ENCODE assay signal across 8 cellular contexts in the genomic region with DNA sequence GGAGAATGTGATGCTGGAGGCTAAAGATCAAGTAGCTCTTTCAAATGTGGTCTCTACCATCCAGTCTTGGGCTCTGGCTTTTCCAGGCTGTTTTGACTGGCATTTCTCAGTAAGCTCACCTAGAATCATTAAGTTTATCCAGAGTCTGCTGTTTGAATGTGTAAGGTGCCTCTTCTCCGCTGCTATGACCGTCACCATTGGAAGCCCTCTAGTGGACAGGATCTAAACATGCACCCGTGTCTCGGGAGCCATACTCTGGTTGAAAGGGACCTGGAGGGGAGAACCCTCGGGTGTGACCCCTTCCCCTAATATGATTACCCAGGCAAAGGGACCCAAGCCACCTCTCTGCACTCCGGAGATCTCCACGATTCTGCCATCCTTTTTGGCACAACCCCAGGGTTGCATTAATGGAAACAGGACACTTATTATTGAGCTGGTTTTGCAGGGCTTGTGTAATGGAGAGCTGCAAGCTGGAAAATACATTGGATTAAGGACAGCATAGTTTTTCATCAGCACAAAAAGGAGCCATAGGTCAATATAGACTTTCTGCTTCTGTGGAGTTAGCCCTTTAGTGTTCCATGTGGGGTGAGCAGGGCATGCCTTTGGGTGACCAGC.
DNase-seq lines count a peak whose midpoint lies in the region; ATAC-seq and TF ChIP-seq lines count a peak whose summit lies in the region.

No MANE protein-coding gene starts in this region.

- H3K4me3 ChIP-seq in transverse colon, result no peak overlapping the region

- H3K27ac ChIP-seq in transverse colon, result no peak overlapping the region

- no peak for TF ChIP-seq EP300 in transverse colon (IDR thresholded peaks at IDR 0.05; ENCODE audit: low read depth)

- H3K4me1 ChIP-seq in transverse colon, result peaks cover 0 to 4% (median 2%) of the 10 kb centered on the region in 4 donors

- no peaks in the 10 kb centered on the region for H3K9me3 ChIP-seq in transverse colon

- H3K36me3 Mint-ChIP-seq in brain, result no peaks in the 10 kb centered on the region

- H3K27me3 Mint-ChIP-seq in brain, result peaks cover 6% of the 10 kb centered on the region

- peak; percentile 63 to 82 for TF ChIP-seq CTCF in brain (conservative IDR thresholded peaks at IDR 0.05)
- peak; percentile 54 to 74 (median 67) for TF ChIP-seq CTCF in transverse colon (IDR thresholded peaks at IDR 0.05)

- intact Hi-C loops in Right ventricle myocardium inferior (cut with DNase I), result no loop called here
- intact Hi-C loops in cardiac septum (cut with DNase I), result loop anchor here (5.0 kb wide), 1 partner anchor 809 kb away; no protein-coding TSS in a partner anchor
- intact Hi-C loops in transverse colon (cut with DNase I; ENCODE audit: low total_unique reads), result loop anchor here (10.0 kb wide), 1 partner anchor 807 kb away; no protein-coding TSS in a partner anchor

- no peak overlapping the region for H3K4me3 Mint-ChIP-seq in brain

- peaks cover 8% of the 10 kb centered on the region for H3K27me3 ChIP-seq in transverse colon

- no peak overlapping the region for H3K27ac Mint-ChIP-seq in brain

- no peaks in the 10 kb centered on the region for H3K4me1 Mint-ChIP-seq in brain

- 15% methylated on average over 7 of the region's 7 CpGs; no CpG with 5 or more reads in 1 of the 2 donors for WGBS in transverse colon (ENCODE audit: low coverage in 1 of 2), 2 donors

- ATAC-seq in Right ventricle myocardium inferior (peak; percentile 46), HG02938 (IDR thresholded peaks at IDR 0.05; ENCODE audit: unreplicated experiment) (no peak), HG02973 (IDR thresholded peaks at IDR 0.05; ENCODE audit: unreplicated experiment) (no peak)

- no peaks in the 10 kb centered on the region for H3K36me3 ChIP-seq in transverse colon

- DNase-seq in Right ventricle myocardium inferior (ENCODE audit: missing footprints) (no peak), cardiac septum (ENCODE audit: low spot score) (no peak), NCI-H1105 (lab: John Stamatoyannopoulos, UW) (peak; percentile 41), kidney tubule cell (ENCODE audit: low spot score) (peak; percentile 44), transverse colon (peak; percentile 12)

- H3K9me3 Mint-ChIP-seq in brain, result no peaks in the 10 kb centered on the region

- TF ChIP-seq POLR2A in transverse colon (IDR thresholded peaks at IDR 0.05), result no peak

- in situ Hi-C loops in transverse colon (cut with MboI; ENCODE audit: low pct_ligation_motif_present in 1 of 4, low pct_unique_long_range_greater_than_20kb in 1 of 4, low sequenced_read_pairs in 3 of 4), result loop anchor here in 3 of 4 donors (25.0 kb wide), 2 partner anchors 799 to 824 kb away; no protein-coding TSS in a partner anchor

Comparison
In these comparisons a context has a peak if more than half of its experiments do, and no peak if none do; other contexts are left out.
1. DNase-seq: peak in NCI-H1105 (single experiment), kidney tubule cell (single experiment) and transverse colon (single experiment); none in Right ventricle myocardium inferior (single experiment) and cardiac septum (single experiment).